9 cellular contexts compared by ENCODE assay signal in genomic region chr4:17812125-17812524, GRCh38. TPM values are rescaled to one million over a fixed set of nuclear protein-coding genes. Genes with fewer than 3 reads are reported as not detected.
A peak's percentile ranks its signal among the peaks of the same experiment; 100 is the strongest.
DNase-seq lines count a peak whose midpoint lies in the region; ATAC-seq lines count a peak whose summit lies in the region.
"Had no signal": no experiment of that assay in that cellular context is flagged by ENCODE, and none has a peak within 500 bp of the region (broad histone marks: within the 10 kb centered on the region; RNA-seq: fewer than 3 reads in every experiment).

No MANE protein-coding gene starts in this region.

- ATAC-seq in GM21786 (IDR thresholded peaks at IDR 0.05; ENCODE audit: unreplicated experiment), result no peak

- H3K27ac ChIP-seq in KOPT-K1 (ENCODE audit: low read depth, low read length, poor library complexity, severe bottlenecking), result peak overlapping the region; percentile 98

- H3K36me3 ChIP-seq in KOPT-K1 (ENCODE audit: insufficient read depth, low read length) (peaks cover 59% of the 10 kb centered on the region), adipocyte (ENCODE audit: control insufficient read depth, insufficient read depth, low read length, severe bottlenecking) (no peaks in the 10 kb centered on the region)

- peak overlapping the region; percentile 77 for H3K9ac ChIP-seq in adipocyte (ENCODE audit: low read length)

- no peaks in the 10 kb centered on the region for H3K27me3 ChIP-seq in adipocyte (replicated peaks; ENCODE audit: control insufficient read depth, insufficient read depth, low read length)

- H3K4me1 ChIP-seq in adipocyte (ENCODE audit: control insufficient read depth, insufficient read depth, low read length), result peaks cover 35% of the 10 kb centered on the region

- H3K9me3 ChIP-seq in KOPT-K1 (ENCODE audit: insufficient read depth, low read length, poor library complexity, severe bottlenecking), result no peaks in the 10 kb centered on the region
- H3K9me3 ChIP-seq in adipocyte (ENCODE audit: control insufficient read depth, low read length), result no peaks in the 10 kb centered on the region

- peak; percentile 16 for DNase-seq in ELR (ENCODE audit: low read depth)
- no peak for DNase-seq in adipocyte (ENCODE audit: low read depth)
- DNase-seq in myocyte (ENCODE audit: low read depth), result peak; percentile 22
- no peak for DNase-seq in stimulated activated CD4-positive, alpha-beta T cell treated with anti-CD3 and anti-CD28 coated beads, Interleukin-4, amount 100 ng/mL, for 24 hours
- DNase-seq in NCI-H748 (lab: John Stamatoyannopoulos, UW; ENCODE audit: unreplicated experiment), result no peak
- no peak for DNase-seq in islet precursor cell
- DNase-seq: amniotic stem cell had no signal

- peak overlapping the region; percentile 100 for H3K4me3 ChIP-seq in adipocyte (ENCODE audit: low read length)

RNA-seq across cellular contexts. Expression of gene NCAPG, which starts 1.3 kb away (rescaled TPM):
- 1.5 and 1.8 TPM in 2 replicates for total RNA-seq in myocyte
- 0.19 TPM for polyA plus RNA-seq in myocyte (2012)

RNA-seq across cellular contexts. Expression of gene DCAF16, which starts 1.6 kb away (rescaled TPM):
- total RNA-seq in myocyte, result 15.4 and 21.4 TPM in 2 replicates
- 10.8 TPM for polyA plus RNA-seq in myocyte (2012)

RNA-seq across cellular contexts. Expression of gene FAM184B, which starts 30.7 kb away (rescaled TPM):
- not detected in 2 replicates for total RNA-seq in myocyte
- 0.04 TPM for polyA plus RNA-seq in myocyte (2012)

Comparison
In these comparisons a context has a peak if more than half of its experiments do, and no peak if none do; other contexts are left out.
1. DNase-seq: peak in ELR (single experiment) and myocyte (single experiment); none in adipocyte (single experiment), stimulated activated CD4-positive, alpha-beta T cell treated with anti-CD3 and anti-CD28 coated beads, Interleukin-4, amount 100 ng/mL, for 24 hours (single experiment), NCI-H748 (single experiment) and islet precursor cell (single experiment).